ENCODE assay signal across 14 cellular contexts in genomic region chr10:92595505-92595904, GRCh38. TPM values are rescaled to one million over a fixed set of nuclear protein-coding genes. Genes with fewer than 3 reads are reported as not detected.
DNase-seq lines count a peak whose midpoint lies in the region; ATAC-seq and TF ChIP-seq lines count a peak whose summit lies in the region.
"Had no signal": no experiment of that assay in that cellular context is flagged by ENCODE, and none has a peak within 500 bp of the region (broad histone marks: within the 10 kb centered on the region; RNA-seq: fewer than 3 reads in every experiment).

No MANE protein-coding gene starts in this region.

- peaks cover 2% of the 10 kb centered on the region for H3K36me3 Mint-ChIP-seq in T-helper 17 cell (ENCODE audit: low read depth)

- H3K4me2 ChIP-seq in BLaER1 treated with 17β-estradiol and CSF1 and Interleukin-3, amounts not matched to agents 10 nM and 100 nM, result peak overlapping the region; percentile 73 to 96 (median 85); a peak in 21 of 22 replicates

- peak overlapping the region; percentile 56 for H3K27ac Mint-ChIP-seq in T-helper 17 cell

- H3K27me3 Mint-ChIP-seq in T-helper 17 cell, result no peaks in the 10 kb centered on the region

- peaks cover 0 to 39% (median 14%) of the 10 kb centered on the region in 11 experiments; a peak in 10 of 22 replicates for H4K20me1 ChIP-seq in BLaER1 treated with 17β-estradiol and CSF1 and Interleukin-3, amounts not matched to agents 10 nM and 100 nM

- ATAC-seq in T-helper 17 cell, result no peak
- no peak for ATAC-seq in HG03460 (IDR thresholded peaks at IDR 0.05; ENCODE audit: unreplicated experiment)
- ATAC-seq: heart right ventricle, left ventricle myocardium superior had no signal

- peaks cover 29% of the 10 kb centered on the region for H3K4me1 Mint-ChIP-seq in T-helper 17 cell

- peaks cover 32 to 47% (median 41%) of the 10 kb centered on the region in 10 experiments for H3K4me1 ChIP-seq in BLaER1 treated with 17β-estradiol and CSF1 and Interleukin-3, amounts not matched to agents 10 nM and 100 nM
- H3K4me1 ChIP-seq in iPS-18a (ENCODE audit: control insufficient read depth, low read depth, low read length), result peaks cover 8% of the 10 kb centered on the region
- H3K4me1 ChIP-seq: SJCRH30 had no signal

- peak overlapping the region in 7 of 11 experiments; percentile 79 to 97 (median 94); a peak in 7 of 22 replicates for H3K9ac ChIP-seq in BLaER1 treated with 17β-estradiol and CSF1 and Interleukin-3, amounts not matched to agents 10 nM and 100 nM
- H3K9ac ChIP-seq in iPS-18a (ENCODE audit: low read length), result no peak overlapping the region

- H3K36me3 ChIP-seq in BLaER1 treated with 17β-estradiol and CSF1 and Interleukin-3, amounts not matched to agents 10 nM and 100 nM, result peaks cover 0 to 55% (median 34%) of the 10 kb centered on the region in 11 experiments; a peak in 16 of 22 replicates
- no peaks in the 10 kb centered on the region for H3K36me3 ChIP-seq in iPS-18a (ENCODE audit: control insufficient read depth, low read depth, low read length)
- H3K36me3 ChIP-seq: heart right ventricle, ovary had no signal

- H3K9me3 ChIP-seq in BLaER1 treated with 17β-estradiol and CSF1 and Interleukin-3, amounts not matched to agents 10 nM and 100 nM (replicated peaks in 1 of 11), result peaks cover 0 to 33% (median 26%) of the 10 kb centered on the region in 11 experiments; a peak in 18 of 22 replicates
- H3K9me3 ChIP-seq in T-helper 17 cell (ENCODE audit: control insufficient read depth, low read length, poor library complexity, severe bottlenecking) (no peaks in the 10 kb centered on the region), iPS-18a (ENCODE audit: control insufficient read depth, low read depth, low read length) (no peaks in the 10 kb centered on the region)
- H3K9me3 ChIP-seq: heart right ventricle, ovary, SJCRH30 had no signal

- no peak for TF ChIP-seq CTCF in GM12864 (IDR thresholded peaks at IDR 0.05; ENCODE audit: low read depth, low read length, missing control alignments)

- peak overlapping the region; percentile 61 for H3K4me3 Mint-ChIP-seq in T-helper 17 cell

- H3K27me3 ChIP-seq in BLaER1 treated with 17β-estradiol and CSF1 and Interleukin-3, amounts not matched to agents 10 nM and 100 nM, result no peaks in the 10 kb centered on the region
- no peaks in the 10 kb centered on the region for H3K27me3 ChIP-seq in iPS-18a (ENCODE audit: control insufficient read depth, insufficient read depth, low read length)
- H3K27me3 ChIP-seq: heart right ventricle, ovary, SJCRH30 had no signal

- DNase-seq in GM12864 (ENCODE audit: low read depth) (no peak), T-helper 17 cell (no peak), OCI-M2 (lab: John Stamatoyannopoulos, UW; ENCODE audit: unreplicated experiment) (no peak), NCI-H82 treated with DMSO at 0.1 percent for 48 hours (lab: John Stamatoyannopoulos, UW; ENCODE audit: unreplicated experiment) (no peak)
- DNase-seq in activated CD8-positive, alpha-beta memory T cell treated with anti-CD3 and anti-CD28 coated beads, Interleukin-2, amount 50 U/mL, for 4 hours, result no peak
- DNase-seq: activated CD8-positive, alpha-beta memory T cell treated with anti-CD3 and anti-CD28 coated beads for 24 hours; heart right ventricle; left ventricle myocardium superior; NCI-H526 treated with DMSO at 0.1 percent for 48 hours; ovary; SJCRH30 had no signal

- H3K27ac ChIP-seq in BLaER1 treated with 17β-estradiol and CSF1 and Interleukin-3, amounts not matched to agents 10 nM and 100 nM, result peak overlapping the region in 2 of 11 experiments; percentile 35 to 96; a peak in 1 of 22 replicates
- H3K27ac ChIP-seq in iPS-18a (ENCODE audit: low read length), result no peak overlapping the region
- H3K27ac ChIP-seq: ovary, SJCRH30 had no signal

- peak overlapping the region in 8 of 10 experiments; percentile 78 to 98 (median 90); a peak in 8 of 20 replicates for H3K4me3 ChIP-seq in BLaER1 treated with 17β-estradiol and CSF1 and Interleukin-3, amounts not matched to agents 10 nM and 100 nM
- H3K4me3 ChIP-seq in GM12864 (ENCODE audit: low read depth, low read length) (peak overlapping the region; percentile 61), iPS-18a (ENCODE audit: low read length) (peak overlapping the region; percentile 97)
- H3K4me3 ChIP-seq: ovary had no signal

RNA-seq across cellular contexts. Expression of gene KIF11, which starts 2.6 kb away (rescaled TPM):
- total RNA-seq in T-helper 17 cell, result 1 to 10 TPM; 1.0 to 1.3 TPM

RNA-seq across cellular contexts. Expression of gene IDE, which starts 21.6 kb away (rescaled TPM):
- total RNA-seq in T-helper 17 cell, result 10 to 100 TPM; 28.0 to 32.4 TPM
